8 cellular contexts compared by ENCODE assay signal in genomic region chr2:176131617-176132396, GRCh38. TPM values are rescaled to one million over a fixed set of nuclear protein-coding genes. Genes with fewer than 3 reads are reported as not detected.
DNase-seq lines count a peak whose midpoint lies in the region; ATAC-seq and TF ChIP-seq lines count a peak whose summit lies in the region.
"Had no signal": no experiment of that assay in that cellular context is flagged by ENCODE, and none has a peak within 500 bp of the region (broad histone marks: within the 10 kb centered on the region; RNA-seq: fewer than 3 reads in every experiment).

No MANE protein-coding gene starts in this region.

- H3K9me2 ChIP-seq in GM23248 (ENCODE audit: insufficient read depth): no peaks in the 10 kb centered on the region

- peaks cover 86% of the 10 kb centered on the region for H3K79me2 ChIP-seq in GM23248 (ENCODE audit: insufficient read depth)

- peaks cover 57% of the 10 kb centered on the region for H3F3A ChIP-seq in GM23248 (ENCODE audit: insufficient read depth)

- 1% methylated on average over 9 of the region's 9 CpGs for WGBS in GM23248 (ENCODE audit: low coverage in 1 of 2, low lambda C conversion rate in 2 of 2, missing lambda C conversion rate in 2 of 2), 2 experiments

- H4K20me1 ChIP-seq in GM23248 (ENCODE audit: insufficient read depth): no peaks in the 10 kb centered on the region

- peaks cover 15% of the 10 kb centered on the region for H3K36me3 Mint-ChIP-seq in nephron (ENCODE audit: low read depth)

- peak overlapping the region; percentile 97 for H3K27ac ChIP-seq in GM23248

- in situ Hi-C loops in GM23248 (cut with MboI): no loop called here

- peaks cover 36% of the 10 kb centered on the region for H3K4me1 ChIP-seq in GM23248 (ENCODE audit: insufficient read depth)
- peaks cover 35% of the 10 kb centered on the region for H3K4me1 ChIP-seq in adipocyte (ENCODE audit: control insufficient read depth, insufficient read depth, low read length)

- no peaks in the 10 kb centered on the region for H3K9me3 Mint-ChIP-seq in nephron

- no peak for TF ChIP-seq CTCF in nephron (IDR thresholded peaks at IDR 0.05; ENCODE audit: unreplicated experiment in 3 of 3)

- H2AFZ ChIP-seq in GM23248: peak overlapping the region; percentile 73

- H3K27me3 ChIP-seq in GM23248 (replicated peaks; ENCODE audit: insufficient read depth) (no peaks in the 10 kb centered on the region), adipocyte (replicated peaks; ENCODE audit: control insufficient read depth, insufficient read depth, low read length) (no peaks in the 10 kb centered on the region)

- H3K36me3 ChIP-seq in GM23248 (ENCODE audit: low read depth): no peaks in the 10 kb centered on the region
- H3K36me3 ChIP-seq in adipocyte (ENCODE audit: control insufficient read depth, insufficient read depth, low read length, severe bottlenecking): no peaks in the 10 kb centered on the region

- ATAC-seq in GM21381 (IDR thresholded peaks at IDR 0.05; ENCODE audit: unreplicated experiment): no peak

- H3K4me2 ChIP-seq in GM23248 (ENCODE audit: unreplicated experiment): peak overlapping the region; percentile 100

- DNase-seq in GM23248 (no peak), adipocyte (ENCODE audit: low read depth) (no peak), NCI-H2029 treated with DMSO at 0.1 percent for 48 hours (lab: John Stamatoyannopoulos, UW) (no peak)
- no peak for DNase-seq in stimulated activated CD4-positive, alpha-beta T cell treated with anti-CD3 and anti-CD28 coated beads, Interleukin-15, amount 100 ng/mL, for 24 hours
- DNase-seq: cerebellar nuclear complex, MM.1S had no signal

- H3K4me3 Mint-ChIP-seq in nephron: peak overlapping the region; percentile 89 to 97 (median 97)

- H3K9ac ChIP-seq in GM23248: peak overlapping the region; percentile 97
- H3K9ac ChIP-seq in adipocyte (ENCODE audit: low read length): peak overlapping the region; percentile 92

- peaks cover 17% of the 10 kb centered on the region for H3K27me3 Mint-ChIP-seq in nephron (ENCODE audit: low read depth)

- H3K4me1 Mint-ChIP-seq in nephron: peaks cover 60% of the 10 kb centered on the region

- H3K4me3 ChIP-seq in GM23248 (peak overlapping the region; percentile 90), adipocyte (ENCODE audit: low read length) (peak overlapping the region; percentile 91)

- H3K9me3 ChIP-seq in GM23248 (ENCODE audit: low read depth): no peaks in the 10 kb centered on the region
- H3K9me3 ChIP-seq in adipocyte (ENCODE audit: control insufficient read depth, low read length): no peaks in the 10 kb centered on the region

- H3K27ac Mint-ChIP-seq in nephron: peak overlapping the region; percentile 99 to 100 (median 99)

RNA-seq across cellular contexts. Expression of gene HOXD8, which starts 2.3 kb away (rescaled TPM):
- 23.4 and 27.8 TPM in 2 replicates for total RNA-seq in GM23248 (2014; rRNA removed; shearing (Covaris generic))
- polyA plus RNA-seq in GM23248 (2016; fragmentation: Nextera tagmentation; extraction: Ambion mirVana): 18.0 and 19.7 TPM in 2 replicates

RNA-seq across cellular contexts. Expression of gene HOXD9, which starts 9.3 kb away (rescaled TPM):
- total RNA-seq in GM23248 (2014; rRNA removed; shearing (Covaris generic)): 4.2 and 7.0 TPM in 2 replicates
- polyA plus RNA-seq in GM23248 (2016; fragmentation: Nextera tagmentation; extraction: Ambion mirVana): 5.7 and 7.2 TPM in 2 replicates

RNA-seq across cellular contexts. Expression of gene HOXD10, which starts 15.2 kb away (rescaled TPM):
- 17.2 and 23.5 TPM in 2 replicates for total RNA-seq in GM23248 (2014; rRNA removed; shearing (Covaris generic))
- polyA plus RNA-seq in GM23248 (2016; fragmentation: Nextera tagmentation; extraction: Ambion mirVana): 10.9 and 16.0 TPM in 2 replicates

RNA-seq across cellular contexts. Expression of gene HOXD4, which starts 19.5 kb away (rescaled TPM):
- total RNA-seq in GM23248 (2014; rRNA removed; shearing (Covaris generic)): 2.5 and 7.8 TPM in 2 replicates
- 0.54 and 1.4 TPM in 2 replicates for polyA plus RNA-seq in GM23248 (2016; fragmentation: Nextera tagmentation; extraction: Ambion mirVana)

RNA-seq across cellular contexts. Expression of gene HOXD11, which starts 24.7 kb away (rescaled TPM):
- 28.4 and 31.6 TPM in 2 replicates for total RNA-seq in GM23248 (2014; rRNA removed; shearing (Covaris generic))
- 27.7 and 30.0 TPM in 2 replicates for polyA plus RNA-seq in GM23248 (2016; fragmentation: Nextera tagmentation; extraction: Ambion mirVana)
